Comparison of ENCODE assay signal across 16 cellular contexts in genomic region chr3:122916084-122916483, GRCh38.
A peak's percentile ranks its signal among the peaks of the same experiment; 100 is the strongest.
DNase-seq lines count a peak whose midpoint lies in the region; ATAC-seq and TF ChIP-seq lines count a peak whose summit lies in the region.
"Had no signal": no experiment of that assay in that cellular context is flagged by ENCODE, and none has a peak within 500 bp of the region (broad histone marks: within the 10 kb centered on the region; RNA-seq: fewer than 3 reads in every experiment).

No MANE protein-coding gene starts in this region.

- H3K27ac ChIP-seq in neural progenitor cell: no peak overlapping the region
- no peak overlapping the region for H3K27ac ChIP-seq in CD8-positive, alpha-beta T cell (ENCODE audit: low read depth, low read length)

- intact Hi-C loops in CD8-positive, alpha-beta T cell (cut with DNase I, micrococcal nuclease): no loop called here

- peak; percentile 24 for DNase-seq in activated CD4-positive, alpha-beta T cell treated with anti-CD3 and anti-CD28 coated beads, Interleukin-2, amount 10 ng/mL, durations not matched to agents 7 days and 5 days
- DNase-seq in activated CD4-positive, alpha-beta T cell treated with anti-CD3 and anti-CD28 coated beads for 48 hours: no peak
- DNase-seq in GM10266 (ENCODE audit: extremely low spot score) (peak; percentile 8), NAMALWA (ENCODE audit: low spot score) (peak; percentile 36), neural progenitor cell (ENCODE audit: low spot score) (no peak)
- no peak for DNase-seq in CD8-positive, alpha-beta T cell
- DNase-seq in activated T-cell treated with anti-CD3 and anti-CD28 coated beads, Interleukin-2, amount 50 U/mL, for 72 hours: no peak
- DNase-seq in activated T-cell treated with anti-CD3 and anti-CD28 coated beads, Interleukin-2, amount 50 U/mL, for 48 hours: no peak
- DNase-seq: BE2C; CD4-positive, alpha-beta memory T cell; DMS53; H9; NCI-H1092 treated with DMSO at 0.1 percent for 48 hours; NCI-H146; SHP77 treated with DMSO at 0.1 percent for 48 hours had no signal

- H3K4me3 ChIP-seq in neural progenitor cell: no peak overlapping the region
- H3K4me3 ChIP-seq in CD8-positive, alpha-beta T cell (ENCODE audit: low read depth, low read length): no peak overlapping the region

- H3K27me3 Mint-ChIP-seq in activated CD4-positive, alpha-beta T cell treated with anti-CD3 and anti-CD28 coated beads, Interleukin-2, amount 10 ng/mL, durations not matched to agents 7 days and 5 days: peaks cover 39% of the 10 kb centered on the region
- H3K27me3 Mint-ChIP-seq in neural progenitor cell (ENCODE audit: insufficient read depth, low read depth): peaks cover 4% of the 10 kb centered on the region
- peaks cover 31% of the 10 kb centered on the region for H3K27me3 Mint-ChIP-seq in CD8-positive, alpha-beta T cell (ENCODE audit: low read depth)
- peaks cover 21% of the 10 kb centered on the region for H3K27me3 Mint-ChIP-seq in activated T-cell treated with anti-CD3 and anti-CD28 coated beads, Interleukin-2, amount 50 U/mL, for 72 hours (ENCODE audit: low read depth)

- peaks cover 3% of the 10 kb centered on the region for H3K27me3 ChIP-seq in neural progenitor cell
- H3K27me3 ChIP-seq in CD8-positive, alpha-beta T cell (ENCODE audit: insufficient read depth, low read length): no peaks in the 10 kb centered on the region
- H3K27me3 ChIP-seq: BE2C had no signal

- POLR2A ChIA-PET in activated CD4-positive, alpha-beta T cell treated with anti-CD3 and anti-CD28 coated beads, Interleukin-2, amount 10 ng/mL, durations not matched to agents 7 days and 5 days (lab: Charles Lee): no interaction called here
- POLR2A ChIA-PET in CD8-positive, alpha-beta T cell (lab: Charles Lee): no interaction called here

- H3K4me2 ChIP-seq in neural progenitor cell: no peak overlapping the region

- no peaks in the 10 kb centered on the region for H3K4me1 ChIP-seq in neural progenitor cell
- H3K4me1 ChIP-seq in CD8-positive, alpha-beta T cell (ENCODE audit: insufficient read depth, low read length): no peaks in the 10 kb centered on the region

- no peaks in the 10 kb centered on the region for H3K36me3 Mint-ChIP-seq in activated CD4-positive, alpha-beta T cell treated with anti-CD3 and anti-CD28 coated beads, Interleukin-2, amount 10 ng/mL, durations not matched to agents 7 days and 5 days (ENCODE audit: low read depth)
- peaks cover 14% of the 10 kb centered on the region for H3K36me3 Mint-ChIP-seq in neural progenitor cell
- H3K36me3 Mint-ChIP-seq in CD8-positive, alpha-beta T cell: no peaks in the 10 kb centered on the region
- H3K36me3 Mint-ChIP-seq in activated T-cell treated with anti-CD3 and anti-CD28 coated beads, Interleukin-2, amount 50 U/mL, for 72 hours (ENCODE audit: insufficient read depth in 2 of 2): no peaks in the 10 kb centered on the region
- H3K36me3 Mint-ChIP-seq: CD4-positive, alpha-beta memory T cell had no signal

- H3F3A ChIP-seq in neural progenitor cell (ENCODE audit: low read depth): no peaks in the 10 kb centered on the region

- H2AFZ ChIP-seq in neural progenitor cell (replicated peaks): no peak overlapping the region

- H3K27ac Mint-ChIP-seq in activated CD4-positive, alpha-beta T cell treated with anti-CD3 and anti-CD28 coated beads, Interleukin-2, amount 10 ng/mL, durations not matched to agents 7 days and 5 days: no peak overlapping the region
- H3K27ac Mint-ChIP-seq in neural progenitor cell: peak overlapping the region; percentile 19
- no peak overlapping the region for H3K27ac Mint-ChIP-seq in CD8-positive, alpha-beta T cell
- H3K27ac Mint-ChIP-seq in activated T-cell treated with anti-CD3 and anti-CD28 coated beads, Interleukin-2, amount 50 U/mL, for 72 hours: no peak overlapping the region
- H3K27ac Mint-ChIP-seq: CD4-positive, alpha-beta memory T cell had no signal

- CTCF ChIA-PET in activated CD4-positive, alpha-beta T cell treated with anti-CD3 and anti-CD28 coated beads, Interleukin-2, amount 10 ng/mL, durations not matched to agents 7 days and 5 days (lab: Charles Lee): interaction anchor here (0.7 to 1.4 kb wide), 2 partner anchors 27 to 71 kb away, joined by 3 read pairs; no protein-coding TSS in a partner anchor
- CTCF ChIA-PET in CD8-positive, alpha-beta T cell (lab: Charles Lee): no interaction called here

- peaks cover 12% of the 10 kb centered on the region for H3K4me1 Mint-ChIP-seq in activated CD4-positive, alpha-beta T cell treated with anti-CD3 and anti-CD28 coated beads, Interleukin-2, amount 10 ng/mL, durations not matched to agents 7 days and 5 days
- no peaks in the 10 kb centered on the region for H3K4me1 Mint-ChIP-seq in neural progenitor cell
- H3K4me1 Mint-ChIP-seq in CD8-positive, alpha-beta T cell (ENCODE audit: low read depth): peaks cover 11% of the 10 kb centered on the region
- peaks cover 10% of the 10 kb centered on the region for H3K4me1 Mint-ChIP-seq in activated T-cell treated with anti-CD3 and anti-CD28 coated beads, Interleukin-2, amount 50 U/mL, for 72 hours (ENCODE audit: low read depth)
- H3K4me1 Mint-ChIP-seq: H9 had no signal

- peaks cover 7% of the 10 kb centered on the region for H4K20me1 ChIP-seq in neural progenitor cell (ENCODE audit: low read depth)

- H3K79me2 ChIP-seq in neural progenitor cell (ENCODE audit: low read depth): no peaks in the 10 kb centered on the region

- no peak for ATAC-seq in CD8-positive, alpha-beta T cell
- no peak for ATAC-seq in activated T-cell treated with anti-CD3 and anti-CD28 coated beads, Interleukin-2, amount 50 U/mL, for 72 hours (replicated peaks in 1 of 2)
- ATAC-seq: SK-N-SH treated with all-trans-retinoic acid at 6 μM for 48 hours had no signal

- H3K9me3 ChIP-seq in neural progenitor cell (ENCODE audit: low read depth): no peaks in the 10 kb centered on the region
- H3K9me3 ChIP-seq in CD8-positive, alpha-beta T cell (ENCODE audit: low read length): no peaks in the 10 kb centered on the region
- H3K9me3 ChIP-seq: BE2C had no signal

- no peak for TF ChIP-seq CTCF in GM10266 (IDR thresholded peaks at IDR 0.05; ENCODE audit: control insufficient read depth, insufficient read depth, low read depth, missing control alignments)
- TF ChIP-seq CTCF in neural progenitor cell (IDR thresholded peaks at IDR 0.05): no peak
- no peak for TF ChIP-seq CTCF in CD8-positive, alpha-beta T cell (IDR thresholded peaks at IDR 0.05)

- H3K9me3 Mint-ChIP-seq in activated CD4-positive, alpha-beta T cell treated with anti-CD3 and anti-CD28 coated beads, Interleukin-2, amount 10 ng/mL, durations not matched to agents 7 days and 5 days: no peaks in the 10 kb centered on the region
- H3K9me3 Mint-ChIP-seq in neural progenitor cell: no peaks in the 10 kb centered on the region
- H3K9me3 Mint-ChIP-seq in CD8-positive, alpha-beta T cell: no peaks in the 10 kb centered on the region
- no peaks in the 10 kb centered on the region for H3K9me3 Mint-ChIP-seq in activated T-cell treated with anti-CD3 and anti-CD28 coated beads, Interleukin-2, amount 50 U/mL, for 72 hours
- H3K9me3 Mint-ChIP-seq: CD4-positive, alpha-beta memory T cell; H9 had no signal

- no peak overlapping the region for H3K9ac ChIP-seq in neural progenitor cell

- H3K36me3 ChIP-seq in neural progenitor cell: no peaks in the 10 kb centered on the region
- H3K36me3 ChIP-seq in CD8-positive, alpha-beta T cell (ENCODE audit: insufficient read depth, low read length): no peaks in the 10 kb centered on the region
- H3K36me3 ChIP-seq: BE2C had no signal

- no peak overlapping the region for H3K4me3 Mint-ChIP-seq in activated CD4-positive, alpha-beta T cell treated with anti-CD3 and anti-CD28 coated beads, Interleukin-2, amount 10 ng/mL, durations not matched to agents 7 days and 5 days
- no peak overlapping the region for H3K4me3 Mint-ChIP-seq in neural progenitor cell
- no peak overlapping the region for H3K4me3 Mint-ChIP-seq in CD8-positive, alpha-beta T cell
- H3K4me3 Mint-ChIP-seq in activated T-cell treated with anti-CD3 and anti-CD28 coated beads, Interleukin-2, amount 50 U/mL, for 72 hours: no peak overlapping the region
- H3K4me3 Mint-ChIP-seq: CD4-positive, alpha-beta memory T cell; H9 had no signal

Comparison
In these comparisons a context has a peak if more than half of its experiments do, and no peak if none do; other contexts are left out.
1. DNase-seq: peak in activated CD4-positive, alpha-beta T cell treated with anti-CD3 and anti-CD28 coated beads, Interleukin-2, amount 10 ng/mL, durations not matched to agents 7 days and 5 days (single experiment), GM10266 (single experiment) and NAMALWA (single experiment); none in activated CD4-positive, alpha-beta T cell treated with anti-CD3 and anti-CD28 coated beads for 48 hours (single experiment), neural progenitor cell (single experiment), CD8-positive, alpha-beta T cell (0 of 7), activated T-cell treated with anti-CD3 and anti-CD28 coated beads, Interleukin-2, amount 50 U/mL, for 72 hours (0 of 2) and activated T-cell treated with anti-CD3 and anti-CD28 coated beads, Interleukin-2, amount 50 U/mL, for 48 hours (0 of 2).